In genomic region chr10:127429601-127430312, GRCh38 we compare ENCODE assay signal across 25 cellular contexts.
"Had no signal": no experiment of that assay in that cellular context is flagged by ENCODE, and none has a peak within 500 bp of the region (broad histone marks: within the 10 kb centered on the region; RNA-seq: fewer than 3 reads in every experiment).

No MANE protein-coding gene starts in this region.

- H3K36me3 Mint-ChIP-seq: activated naive CD8-positive, alpha-beta T cell had no signal

- H3K9me3 ChIP-seq: esophagus squamous epithelium, gastroesophageal sphincter had no signal

- H3K4me1 Mint-ChIP-seq: activated T-helper 17 cell treated with anti-CD3 and anti-CD28 coated beads, Interleukin-2, amount 50 U/mL, for 72 hours; WTC11 had no signal

- DNase-seq: activated CD4-positive, alpha-beta T cell treated with anti-CD3 and anti-CD28 coated beads for 1 hour; activated CD4-positive, alpha-beta T cell treated with anti-CD3 and anti-CD28 coated beads for 48 hours; activated CD4-positive, alpha-beta T cell treated with anti-CD3 and anti-CD28 coated beads, Interleukin-2, amount 50 U/mL, for 1 hour; activated CD4-positive, alpha-beta T cell treated with anti-CD3 and anti-CD28 coated beads, Interleukin-2, amount 50 U/mL, for 48 hours; activated CD8-positive, alpha-beta memory T cell treated with anti-CD3 and anti-CD28 coated beads for 24 hours; activated CD8-positive, alpha-beta T cell treated with anti-CD3 and anti-CD28 coated beads for 36 hours; activated gamma-delta T cell; activated naive CD4-positive, alpha-beta T cell treated with anti-CD3 and anti-CD28 coated beads, Interleukin-2, amount 50 U/mL, for 16 hours; activated naive CD4-positive, alpha-beta T cell treated with Interleukin-2 at 50 U/mL for 16 hours; activated T-cell treated with anti-CD3 and anti-CD28 coated beads, Interleukin-2, amount 50 U/mL, for 4 hours; amniotic stem cell; anterior cingulate cortex; brain microvascular endothelial cell; cortex of kidney; dermis blood vessel endothelial cell; effector CD4-positive, alpha-beta T cell; effector memory CD8-positive, alpha-beta T cell; esophagus squamous epithelium; foreskin melanocyte; T-helper 2 cell had no signal

- H3K27ac ChIP-seq: brain microvascular endothelial cell, epithelial cell of prostate, esophagus squamous epithelium, gastroesophageal sphincter had no signal

- ATAC-seq: activated CD8-positive, alpha-beta T cell treated with anti-CD3 and anti-CD28 coated beads for 36 hours; activated T-cell treated with anti-CD3 and anti-CD28 coated beads, Interleukin-2, amount 50 U/mL, for 4 hours; activated T-helper 17 cell treated with anti-CD3 and anti-CD28 coated beads, Interleukin-2, amount 50 U/mL, for 72 hours; effector memory CD8-positive, alpha-beta T cell; gastroesophageal sphincter; WTC11 had no signal

- H3K27me3 Mint-ChIP-seq: activated CD8-positive, alpha-beta T cell treated with anti-CD3 and anti-CD28 coated beads for 36 hours; activated naive CD8-positive, alpha-beta T cell; activated T-helper 17 cell treated with anti-CD3 and anti-CD28 coated beads, Interleukin-2, amount 50 U/mL, for 72 hours; effector memory CD8-positive, alpha-beta T cell had no signal

- H3K27me3 ChIP-seq: brain microvascular endothelial cell, esophagus squamous epithelium, gastroesophageal sphincter had no signal

- H3K4me3 ChIP-seq: esophagus squamous epithelium, gastroesophageal sphincter had no signal

- H3K27ac Mint-ChIP-seq: activated CD8-positive, alpha-beta T cell treated with anti-CD3 and anti-CD28 coated beads for 36 hours; activated naive CD8-positive, alpha-beta T cell; activated T-helper 17 cell treated with anti-CD3 and anti-CD28 coated beads, Interleukin-2, amount 50 U/mL, for 72 hours; effector memory CD8-positive, alpha-beta T cell; WTC11 had no signal

- H3K9me3 Mint-ChIP-seq: activated CD8-positive, alpha-beta T cell treated with anti-CD3 and anti-CD28 coated beads for 36 hours; activated T-cell treated with anti-CD3 and anti-CD28 coated beads, Interleukin-2, amount 50 U/mL, for 4 hours; activated T-helper 17 cell treated with anti-CD3 and anti-CD28 coated beads, Interleukin-2, amount 50 U/mL, for 72 hours; effector memory CD8-positive, alpha-beta T cell had no signal

- H3K4me1 ChIP-seq: esophagus squamous epithelium, gastroesophageal sphincter had no signal

- H3K4me3 Mint-ChIP-seq: activated CD8-positive, alpha-beta T cell treated with anti-CD3 and anti-CD28 coated beads for 36 hours; activated naive CD8-positive, alpha-beta T cell; activated T-cell treated with anti-CD3 and anti-CD28 coated beads, Interleukin-2, amount 50 U/mL, for 4 hours; activated T-helper 17 cell treated with anti-CD3 and anti-CD28 coated beads, Interleukin-2, amount 50 U/mL, for 72 hours; effector memory CD8-positive, alpha-beta T cell; WTC11 had no signal
